ENCODE assay signal across 17 cellular contexts in genomic region chrX:68918202-68918601, GRCh38.
DNase-seq lines count a peak whose midpoint lies in the region; ATAC-seq and TF ChIP-seq lines count a peak whose summit lies in the region.
"Had no signal": no experiment of that assay in that cellular context is flagged by ENCODE, and none has a peak within 500 bp of the region (broad histone marks: within the 10 kb centered on the region; RNA-seq: fewer than 3 reads in every experiment).

No MANE protein-coding gene starts in this region.

- peak; percentile 66 for ATAC-seq in Right ventricle myocardium superior (ENCODE audit: poor library complexity)
- no peak for ATAC-seq in left cardiac atrium
- no peak for ATAC-seq in HG03097 (IDR thresholded peaks at IDR 0.05; ENCODE audit: low FRiP score, unreplicated experiment)
- ATAC-seq: A549 had no signal

- no peak overlapping the region for H2AFZ ChIP-seq in OCI-LY7 (ENCODE audit: low read length)

- POLR2A ChIA-PET in OCI-LY7 (lab: Charles Lee) = no interaction called here

- H3K27ac ChIP-seq in OCI-LY7 (ENCODE audit: low read depth, low read length, poor library complexity, severe bottlenecking) = no peak overlapping the region
- H3K27ac ChIP-seq: A549 had no signal

- H3K4me2 ChIP-seq in OCI-LY7 (ENCODE audit: low read length) = no peak overlapping the region
- H3K4me2 ChIP-seq: A549 had no signal

- DNase-seq in Right ventricle myocardium superior (no peak), left cardiac atrium (no peak), OCI-LY7 (ENCODE audit: low spot score) (no peak), retinal pigment epithelial cell (ENCODE audit: low read depth) (no peak)
- DNase-seq in effector CD8-positive, alpha-beta T cell (lab: John Stamatoyannopoulos, UW) = no peak
- DNase-seq: AML-193; CD4-positive, CD25-positive, alpha-beta regulatory T cell; DND-41; GDM1; MV-4-11; NCI-H146; NCI-H2227 treated with DMSO at 0.1 percent for 48 hours; NCI-H526 treated with DMSO at 0.1 percent for 48 hours; SW 1271 had no signal

- TF ChIP-seq CTCF in GM12873 (IDR thresholded peaks at IDR 0.05; ENCODE audit: insufficient read depth, low read depth, low read length, missing control alignments) (peak; percentile 20), OCI-LY7 (conservative IDR thresholded peaks at IDR 0.05; ENCODE audit: low read length) (0 out of 2 replicates have a peak, but pooled peaks have one; percentile 12), retinal pigment epithelial cell (conservative IDR thresholded peaks at IDR 0.05; ENCODE audit: low read depth, low read length) (peak; percentile 25)

- H3K4me3 ChIP-seq in OCI-LY7 (ENCODE audit: low read depth, low read length, poor library complexity, severe bottlenecking) (no peak overlapping the region), retinal pigment epithelial cell (ENCODE audit: low read length) (no peak overlapping the region)
- H3K4me3 ChIP-seq: A549 had no signal

- no peaks in the 10 kb centered on the region for H3K9me3 ChIP-seq in OCI-LY7 (ENCODE audit: low read length)
- H3K9me3 ChIP-seq: A549 had no signal

- BruUV-seq in OCI-LY7 (replicated peaks; lab: Mats Ljungman, UMichigan) = no TSS peak

- no peaks in the 10 kb centered on the region for H3K9me2 ChIP-seq in OCI-LY7 (ENCODE audit: insufficient read depth, low read length)

- CTCF ChIA-PET in OCI-LY7 (lab: Charles Lee; ENCODE audit: unreplicated experiment) = no interaction called here

- no peaks in the 10 kb centered on the region for H3K79me2 ChIP-seq in OCI-LY7 (ENCODE audit: insufficient read depth, low read depth, low read length)

- H3K36me3 ChIP-seq in OCI-LY7 (ENCODE audit: insufficient read depth, low read length) = no peaks in the 10 kb centered on the region

- no peaks in the 10 kb centered on the region for H4K20me1 ChIP-seq in OCI-LY7 (ENCODE audit: insufficient read depth, low read length)

- H3K4me1 ChIP-seq in OCI-LY7 (ENCODE audit: insufficient read depth, low read length, poor library complexity, severe bottlenecking) = no peaks in the 10 kb centered on the region
- H3K4me1 ChIP-seq: A549 had no signal

- intact Hi-C loops in Right ventricle myocardium superior (cut with DNase I) (loop anchor here (10.0 kb wide), 1 partner anchor 147 kb away; no protein-coding TSS in a partner anchor), left cardiac atrium (cut with DNase I) (no loop called here), OCI-LY7 (cut with micrococcal nuclease; ENCODE audit: unreplicated experiment) (no loop called here)
